Comparison of ENCODE assay signal across 9 cellular contexts in the genomic region with DNA sequence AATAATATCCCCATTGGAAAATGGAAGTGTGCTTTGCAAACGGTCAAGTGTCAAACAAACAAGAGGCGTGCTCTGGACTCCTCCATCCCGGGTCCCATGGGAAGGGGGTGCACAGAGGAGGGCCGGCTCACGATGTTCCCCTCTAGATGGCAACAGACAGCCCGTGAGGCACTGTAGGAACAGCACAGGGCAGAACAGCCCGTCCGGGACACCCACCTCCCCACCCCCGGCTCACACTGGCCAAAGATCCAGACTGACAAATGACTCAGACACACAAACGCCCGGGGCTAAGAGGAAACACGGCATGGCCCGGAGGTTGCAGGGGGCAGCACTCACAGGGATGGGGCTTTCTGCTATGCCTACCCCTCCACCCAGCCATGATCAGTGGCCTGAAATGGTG. TPM values are rescaled to one million over a fixed set of nuclear protein-coding genes. Genes with fewer than 3 reads are reported as not detected.
A peak's percentile ranks its signal among the peaks of the same experiment; 100 is the strongest.
DNase-seq lines count a peak whose midpoint lies in the region; ATAC-seq, FAIRE-seq and TF ChIP-seq lines count a peak whose summit lies in the region.
"Had no signal": no experiment of that assay in that cellular context is flagged by ENCODE, and none has a peak within 500 bp of the region (broad histone marks: within the 10 kb centered on the region; RNA-seq: fewer than 3 reads in every experiment).

No MANE protein-coding gene starts in this region.

- no peak for FAIRE-seq in H54 (lab: Jason Lieb, UNC)
- no peak for FAIRE-seq in small intestine (lab: Jason Lieb, UNC)

- H3K9me3 Mint-ChIP-seq in stimulated activated naive CD8-positive, alpha-beta T cell treated with anti-CD3 and anti-CD28 coated beads, Interleukin-15, amount 100 ng/mL, for 72 hours = no peaks in the 10 kb centered on the region
- H3K9me3 Mint-ChIP-seq: stimulated activated naive CD8-positive, alpha-beta T cell treated with anti-CD3 and anti-CD28 coated beads, Interleukin-15, Interleukin-2, amounts not matched to agents 100 ng/mL and 50 ng/mL, for 24 hours had no signal

- H3K27me3 ChIP-seq in small intestine (ENCODE audit: control insufficient read depth in 2 of 2, insufficient read depth in 2 of 2, low read length in 2 of 2) = no peaks in the 10 kb centered on the region

- no peaks in the 10 kb centered on the region for H3K9me3 ChIP-seq in small intestine (ENCODE audit: control insufficient read depth, low read depth)

- 18 to 23% (median 20%) methylated on average over 13 of the region's 13 CpGs for WGBS in small intestine, 3 donors

- H3K4me3 ChIP-seq in small intestine (ENCODE audit: low read depth in 1 of 2, low read length in 2 of 2) = no peak overlapping the region

- H3K27ac Mint-ChIP-seq in stimulated activated naive CD8-positive, alpha-beta T cell treated with anti-CD3 and anti-CD28 coated beads, Interleukin-15, amount 100 ng/mL, for 72 hours = no peak overlapping the region
- H3K27ac Mint-ChIP-seq: stimulated activated naive CD8-positive, alpha-beta T cell treated with anti-CD3 and anti-CD28 coated beads, Interleukin-15, Interleukin-2, amounts not matched to agents 100 ng/mL and 50 ng/mL, for 24 hours had no signal

- peaks cover 13% of the 10 kb centered on the region for H3K4me1 Mint-ChIP-seq in stimulated activated naive CD8-positive, alpha-beta T cell treated with anti-CD3 and anti-CD28 coated beads, Interleukin-15, amount 100 ng/mL, for 72 hours

- H3K27me3 Mint-ChIP-seq in stimulated activated naive CD8-positive, alpha-beta T cell treated with anti-CD3 and anti-CD28 coated beads, Interleukin-15, amount 100 ng/mL, for 72 hours = peaks cover 54% of the 10 kb centered on the region

- TF ChIP-seq POLR2A in H54 (IDR thresholded peaks at IDR 0.05; ENCODE audit: low read depth, low read length) = no peak

- H3K4me1 ChIP-seq in small intestine (ENCODE audit: control insufficient read depth in 2 of 2, insufficient read depth in 1 of 2, low read depth in 1 of 2, low read length in 1 of 2) = no peaks in the 10 kb centered on the region

- ATAC-seq in Right ventricle myocardium superior (ENCODE audit: poor library complexity) (peak; percentile 20), GM18517 (IDR thresholded peaks at IDR 0.05; ENCODE audit: unreplicated experiment) (no peak)
- ATAC-seq in stimulated activated naive CD8-positive, alpha-beta T cell treated with anti-CD3 and anti-CD28 coated beads, Interleukin-15, amount 100 ng/mL, for 72 hours = no peak

- DNase-seq in H54 (ENCODE audit: insufficient read length, low spot score) (peak; percentile 87), T1000 (lab: John Stamatoyannopoulos, UW) (peak; percentile 58), Right ventricle myocardium superior (peak; percentile 70), small intestine (peak; percentile 33), cerebellar cortex (ENCODE audit: low spot score) (no peak)
- no peak for DNase-seq in stimulated activated naive CD8-positive, alpha-beta T cell treated with anti-CD3 and anti-CD28 coated beads, Interleukin-15, amount 100 ng/mL, for 72 hours
- no peak for DNase-seq in stimulated activated naive CD4-positive, alpha-beta T cell (lab: John Stamatoyannopoulos, UW)

- no peak overlapping the region for H3K4me3 Mint-ChIP-seq in stimulated activated naive CD8-positive, alpha-beta T cell treated with anti-CD3 and anti-CD28 coated beads, Interleukin-15, amount 100 ng/mL, for 72 hours
- H3K4me3 Mint-ChIP-seq: stimulated activated naive CD8-positive, alpha-beta T cell treated with anti-CD3 and anti-CD28 coated beads, Interleukin-15, Interleukin-2, amounts not matched to agents 100 ng/mL and 50 ng/mL, for 24 hours had no signal

- H3K27ac ChIP-seq in small intestine (ENCODE audit: low read depth in 1 of 2, low read length in 1 of 2) = no peak overlapping the region

- no peaks in the 10 kb centered on the region for H3K36me3 ChIP-seq in small intestine (ENCODE audit: control insufficient read depth in 2 of 2, insufficient read depth in 2 of 2, low read length in 2 of 2)

- intact Hi-C loops in Right ventricle myocardium superior (cut with DNase I) = loop anchor here (10.0 kb wide), 1 partner anchor 128 kb away; no protein-coding TSS in a partner anchor

RNA-seq across cellular contexts. Expression of gene ELN, which starts 4.9 kb away (rescaled TPM):
- total RNA-seq in Right ventricle myocardium superior = 33.2 TPM
- 10 to 100 TPM in 1 of 3 donors, 1 to 10 TPM in 2; 1.3 to 87.5 (median 1.6) TPM for polyA plus RNA-seq in small intestine

Comparison
In these comparisons a context has a peak if more than half of its experiments do, and no peak if none do; other contexts are left out.
1. DNase-seq: peak in H54 (single experiment), T1000 (single experiment), Right ventricle myocardium superior (single experiment) and small intestine (single experiment); none in stimulated activated naive CD8-positive, alpha-beta T cell treated with anti-CD3 and anti-CD28 coated beads, Interleukin-15, amount 100 ng/mL, for 72 hours (0 of 2), stimulated activated naive CD4-positive, alpha-beta T cell (0 of 6) and cerebellar cortex (single experiment).